9 cellular contexts compared by ENCODE assay signal in genomic region chr14:81169267-81169666, GRCh38. TPM values are rescaled to one million over a fixed set of nuclear protein-coding genes. Genes with fewer than 3 reads are reported as not detected.
DNase-seq lines count a peak whose midpoint lies in the region; ATAC-seq and TF ChIP-seq lines count a peak whose summit lies in the region.
"Had no signal": no experiment of that assay in that cellular context is flagged by ENCODE, and none has a peak within 500 bp of the region (broad histone marks: within the 10 kb centered on the region; RNA-seq: fewer than 3 reads in every experiment).

No MANE protein-coding gene starts in this region.

- peak overlapping the region; percentile 86 for H3K4me3 Mint-ChIP-seq in T-helper 1 cell treated with Interleukin-12 subunit alpha and Interleukin-12 subunit beta and Interleukin-4 antibody, amounts not matched to agents 30 μg/mL and 1 μg/mL, for 36 hours
- peak overlapping the region; percentile 85 for H3K4me3 Mint-ChIP-seq in activated naive CD8-positive, alpha-beta T cell treated with anti-CD3 and anti-CD28 coated beads, Interleukin-2, amount 50 U/mL, for 24 hours

- peak overlapping the region; percentile 90 to 97 for H3K27ac ChIP-seq in left lung
- H3K27ac ChIP-seq in subcutaneous abdominal adipose tissue (ENCODE audit: low read depth, low read length): no peak overlapping the region

- no peaks in the 10 kb centered on the region for H3K27me3 Mint-ChIP-seq in T-helper 1 cell treated with Interleukin-12 subunit alpha and Interleukin-12 subunit beta and Interleukin-4 antibody, amounts not matched to agents 30 μg/mL and 1 μg/mL, for 36 hours (ENCODE audit: low read depth)
- no peaks in the 10 kb centered on the region for H3K27me3 Mint-ChIP-seq in activated naive CD8-positive, alpha-beta T cell treated with anti-CD3 and anti-CD28 coated beads, Interleukin-2, amount 50 U/mL, for 24 hours

- peaks cover 5 to 28% of the 10 kb centered on the region in 2 donors for H3K4me1 ChIP-seq in left lung
- H3K4me1 ChIP-seq in subcutaneous abdominal adipose tissue (ENCODE audit: control insufficient read depth in 5 of 5, insufficient read depth in 5 of 5, low read length in 5 of 5): peaks cover 0 to 17% (median 14%) of the 10 kb centered on the region in 5 donors

- no peak for DNase-seq in T-helper 1 cell
- no peak for DNase-seq in activated naive CD8-positive, alpha-beta T cell treated with anti-CD3 and anti-CD28 coated beads, Interleukin-2, amount 50 U/mL, for 24 hours
- no peak for DNase-seq in left lung
- no peak for DNase-seq in iPS-NIHi11 (ENCODE audit: low spot score)
- no peak for DNase-seq in NCI-H524 (lab: John Stamatoyannopoulos, UW)
- no peak for DNase-seq in iPS-NIHi7 (ENCODE audit: extremely low spot score)
- DNase-seq: NCI-H1436 had no signal

- H3K9me3 ChIP-seq in left lung: no peaks in the 10 kb centered on the region
- H3K9me3 ChIP-seq in subcutaneous abdominal adipose tissue (ENCODE audit: control insufficient read depth in 5 of 5, low read length in 5 of 5): no peaks in the 10 kb centered on the region

- H3K27me3 ChIP-seq in left lung: no peaks in the 10 kb centered on the region
- no peaks in the 10 kb centered on the region for H3K27me3 ChIP-seq in subcutaneous abdominal adipose tissue (ENCODE audit: control insufficient read depth in 5 of 5, insufficient read depth in 4 of 5, low read length in 5 of 5)

- ATAC-seq in activated naive CD8-positive, alpha-beta T cell treated with anti-CD3 and anti-CD28 coated beads, Interleukin-2, amount 50 U/mL, for 24 hours: no peak
- no peak for ATAC-seq in left lung

- H3K9ac ChIP-seq in subcutaneous abdominal adipose tissue (ENCODE audit: low read length in 5 of 5): peak overlapping the region in 4 of 5 donors; percentile 75 to 89 (median 86)

- intact Hi-C loops in left lung (cut with DNase I): loop anchor here in 1 of 2 donors (10.0 kb wide), 1 partner anchor 214 kb away; the partner anchor contains the start of gene TSHR

- H3K4me3 ChIP-seq in left lung: peak overlapping the region; percentile 63 to 75
- peak overlapping the region; percentile 83 to 94 (median 86) for H3K4me3 ChIP-seq in subcutaneous abdominal adipose tissue (ENCODE audit: low read depth in 1 of 5, low read length in 5 of 5)

- peaks cover 39% of the 10 kb centered on the region for H3K4me1 Mint-ChIP-seq in T-helper 1 cell treated with Interleukin-12 subunit alpha and Interleukin-12 subunit beta and Interleukin-4 antibody, amounts not matched to agents 30 μg/mL and 1 μg/mL, for 36 hours (ENCODE audit: low read depth)
- peaks cover 23% of the 10 kb centered on the region for H3K4me1 Mint-ChIP-seq in activated naive CD8-positive, alpha-beta T cell treated with anti-CD3 and anti-CD28 coated beads, Interleukin-2, amount 50 U/mL, for 24 hours

- H3K36me3 ChIP-seq in left lung (no peaks in the 10 kb centered on the region), subcutaneous abdominal adipose tissue (ENCODE audit: control insufficient read depth in 5 of 5, insufficient read depth in 5 of 5, low read length in 5 of 5) (no peaks in the 10 kb centered on the region)

- TF ChIP-seq CTCF in left lung (IDR thresholded peaks at IDR 0.05): no peak

- peak overlapping the region; percentile 96 for H3K27ac Mint-ChIP-seq in T-helper 1 cell treated with Interleukin-12 subunit alpha and Interleukin-12 subunit beta and Interleukin-4 antibody, amounts not matched to agents 30 μg/mL and 1 μg/mL, for 36 hours
- peak overlapping the region; percentile 90 for H3K27ac Mint-ChIP-seq in activated naive CD8-positive, alpha-beta T cell treated with anti-CD3 and anti-CD28 coated beads, Interleukin-2, amount 50 U/mL, for 24 hours

- no peaks in the 10 kb centered on the region for H3K36me3 Mint-ChIP-seq in T-helper 1 cell treated with Interleukin-12 subunit alpha and Interleukin-12 subunit beta and Interleukin-4 antibody, amounts not matched to agents 30 μg/mL and 1 μg/mL, for 36 hours (ENCODE audit: low read depth)
- H3K36me3 Mint-ChIP-seq in activated naive CD8-positive, alpha-beta T cell treated with anti-CD3 and anti-CD28 coated beads, Interleukin-2, amount 50 U/mL, for 24 hours (ENCODE audit: low read depth): no peaks in the 10 kb centered on the region

- no peaks in the 10 kb centered on the region for H3K9me3 Mint-ChIP-seq in T-helper 1 cell treated with Interleukin-12 subunit alpha and Interleukin-12 subunit beta and Interleukin-4 antibody, amounts not matched to agents 30 μg/mL and 1 μg/mL, for 36 hours
- no peaks in the 10 kb centered on the region for H3K9me3 Mint-ChIP-seq in activated naive CD8-positive, alpha-beta T cell treated with anti-CD3 and anti-CD28 coated beads, Interleukin-2, amount 50 U/mL, for 24 hours

RNA-seq across cellular contexts. Expression of gene GTF2A1, which starts 51.5 kb away (rescaled TPM):
- 10 to 100 TPM; 26.0 to 28.8 TPM for total RNA-seq in left lung
